Comparison of ENCODE assay signal across 26 cellular contexts in the genomic region with DNA sequence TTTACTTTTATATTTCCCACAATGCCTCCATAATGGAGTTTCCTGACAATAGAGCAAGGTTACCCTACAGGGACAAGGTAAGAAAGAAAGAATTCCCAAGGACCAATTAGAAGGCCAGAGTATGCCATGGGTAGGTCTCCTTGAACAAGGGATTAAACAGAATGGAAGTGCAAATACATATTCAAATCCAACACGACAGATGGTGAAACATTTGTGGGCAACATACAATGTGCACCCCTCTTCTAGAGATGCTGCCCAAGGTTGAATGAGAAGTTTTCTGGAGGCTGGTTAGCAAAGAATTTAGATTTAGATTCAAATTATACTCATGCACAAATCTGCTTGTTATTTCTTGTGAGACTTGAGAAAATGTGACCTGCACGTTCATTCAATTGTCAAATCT.
"Had no signal": no experiment of that assay in that cellular context is flagged by ENCODE, and none has a peak within 500 bp of the region (broad histone marks: within the 10 kb centered on the region; RNA-seq: fewer than 3 reads in every experiment).

No MANE protein-coding gene starts in this region.

- DNase-seq: hypothalamus; islet precursor cell; left ventricle myocardium inferior; mesendoderm; naive B cell; natural killer cell; pancreas; posterior cingulate gyrus; retina; right cardiac atrium; stimulated activated CD4-positive, alpha-beta T cell treated with anti-CD3 and anti-CD28 coated beads, Interleukin-12 subunit alpha, Interleukin-12 subunit beta, amount 100 ng/mL, for 4 hours; stimulated activated CD4-positive, alpha-beta T cell treated with anti-CD3 and anti-CD28 coated beads, Interleukin-15, amount 100 ng/mL, for 24 hours; stimulated activated CD4-positive, alpha-beta T cell treated with anti-CD3 and anti-CD28 coated beads, Interleukin-2, amount 100 ng/mL, for 24 hours; stimulated activated CD4-positive, alpha-beta T cell treated with anti-CD3 and anti-CD28 coated beads, Interleukin-4, amount 100 ng/mL, for 1 hour; stimulated activated naive B cell treated with anti-CD40 and anti-IgM and Interleukin-4, amounts not matched to agents 10 μg/mL and 1 μg/mL and 100 μg/mL, for 72 hours; stimulated activated naive CD8-positive, alpha-beta T cell treated with anti-CD3 and anti-CD28 coated beads, Interleukin-15, Interleukin-2, amounts not matched to agents 100 U/mL and 50 U/mL, for 24 hours; stomach; tibial artery; trophoblast cell; upper lobe of right lung had no signal

- H3K9me3 Mint-ChIP-seq: naive B cell; natural killer cell; stimulated activated naive B cell treated with anti-CD40 and anti-IgM and Interleukin-4, amounts not matched to agents 10 μg/mL and 1 μg/mL and 100 μg/mL, for 72 hours had no signal

- H3K27ac Mint-ChIP-seq: mesothelial cell of epicardium; natural killer cell; stimulated activated naive B cell treated with anti-CD40 and anti-IgM and Interleukin-4, amounts not matched to agents 10 μg/mL and 1 μg/mL and 100 μg/mL, for 72 hours had no signal

- H3K4me1 Mint-ChIP-seq: natural killer cell had no signal

- H3K4me1 ChIP-seq: prostate gland, upper lobe of right lung had no signal

- H3K9me3 ChIP-seq: left ventricle myocardium inferior, pancreas, prostate gland, stomach, suprapubic skin, thoracic aorta, tibial artery, upper lobe of right lung had no signal

- H3K4me3 Mint-ChIP-seq: mesothelial cell of epicardium; naive B cell; natural killer cell; stimulated activated naive B cell treated with anti-CD40 and anti-IgM and Interleukin-4, amounts not matched to agents 10 μg/mL and 1 μg/mL and 100 μg/mL, for 72 hours had no signal

- H3K27me3 Mint-ChIP-seq: naive B cell; stimulated activated naive B cell treated with anti-CD40 and anti-IgM and Interleukin-4, amounts not matched to agents 10 μg/mL and 1 μg/mL and 100 μg/mL, for 72 hours had no signal

- H3K36me3 ChIP-seq: left ventricle myocardium inferior, pancreas, prostate gland, stomach, suprapubic skin, thoracic aorta, tibial artery, upper lobe of right lung had no signal

- H3K27me3 ChIP-seq: pancreas, stomach, suprapubic skin, tibial artery, upper lobe of right lung had no signal

- H3K27ac ChIP-seq: left ventricle myocardium inferior, pancreas, prostate gland, skin epidermis, stomach, suprapubic skin, thoracic aorta, tibial artery, upper lobe of right lung had no signal

- H3K4me3 ChIP-seq: left ventricle myocardium inferior, lung, pancreas, prostate gland, skin epidermis, stomach, suprapubic skin, thoracic aorta, tibial artery, upper lobe of right lung had no signal

- H3K36me3 Mint-ChIP-seq: mesothelial cell of epicardium; naive B cell; natural killer cell; stimulated activated naive B cell treated with anti-CD40 and anti-IgM and Interleukin-4, amounts not matched to agents 10 μg/mL and 1 μg/mL and 100 μg/mL, for 72 hours had no signal
